10 cellular contexts compared by ENCODE assay signal in the genomic region with DNA sequence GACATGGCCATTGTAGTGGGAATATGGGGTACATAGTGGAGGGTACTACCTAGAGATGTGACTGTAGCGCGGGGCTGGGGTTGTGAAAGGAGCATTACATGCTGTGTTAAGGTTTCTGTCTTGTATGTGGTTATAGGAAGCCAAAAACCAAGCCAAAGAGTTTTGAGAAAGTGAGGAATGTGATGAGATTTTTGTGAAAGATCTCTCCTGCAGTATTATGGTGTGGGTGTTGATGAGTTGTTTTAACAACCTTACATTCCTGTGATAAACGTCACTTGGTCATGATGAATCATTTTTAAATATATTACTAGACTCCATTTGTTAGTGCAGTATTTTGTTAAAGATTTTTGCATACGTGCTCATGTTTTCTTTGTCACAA. TPM values are rescaled to one million over a fixed set of nuclear protein-coding genes. Genes with fewer than 3 reads are reported as not detected.
A peak's percentile ranks its signal among the peaks of the same experiment; 100 is the strongest.
DNase-seq lines count a peak whose midpoint lies in the region; ATAC-seq, FAIRE-seq and TF ChIP-seq lines count a peak whose summit lies in the region.
"Had no signal": no experiment of that assay in that cellular context is flagged by ENCODE, and none has a peak within 500 bp of the region (broad histone marks: within the 10 kb centered on the region; RNA-seq: fewer than 3 reads in every experiment).

No MANE protein-coding gene starts in this region.

- no peak overlapping the region for H3K4me3 ChIP-seq in fibroblast of pulmonary artery (replicated peaks; ENCODE audit: low read depth, low read length)
- H3K4me3 ChIP-seq: BLaER1 had no signal

- no peaks in the 10 kb centered on the region for H3K27me3 Mint-ChIP-seq in activated CD8-positive, alpha-beta T cell treated with anti-CD3 and anti-CD28 coated beads for 36 hours
- no peaks in the 10 kb centered on the region for H3K27me3 Mint-ChIP-seq in activated CD8-positive, alpha-beta T cell treated with anti-CD3 and anti-CD28 coated beads, Interleukin-2, amount 10 ng/mL, durations not matched to agents 7 days and 5 days (ENCODE audit: low read depth)

- peak overlapping the region; percentile 13 for H3K4me3 Mint-ChIP-seq in activated CD8-positive, alpha-beta T cell treated with anti-CD3 and anti-CD28 coated beads for 36 hours
- no peak overlapping the region for H3K4me3 Mint-ChIP-seq in activated CD8-positive, alpha-beta T cell treated with anti-CD3 and anti-CD28 coated beads, Interleukin-2, amount 10 ng/mL, durations not matched to agents 7 days and 5 days
- peak overlapping the region; percentile 20 for H3K4me3 Mint-ChIP-seq in stimulated activated effector memory CD8-positive, alpha-beta T cell treated with anti-CD3 and anti-CD28 coated beads, Interleukin-12 subunit alpha, Interleukin-12 subunit beta, amount 100 ng/mL, for 72 hours
- H3K4me3 Mint-ChIP-seq: WTC11 had no signal

- peak; percentile 44 for ATAC-seq in activated CD8-positive, alpha-beta T cell treated with anti-CD3 and anti-CD28 coated beads for 36 hours
- ATAC-seq in activated CD8-positive, alpha-beta T cell treated with anti-CD3 and anti-CD28 coated beads, Interleukin-2, amount 10 ng/mL, durations not matched to agents 7 days and 5 days, result no peak
- ATAC-seq in stimulated activated effector memory CD8-positive, alpha-beta T cell treated with anti-CD3 and anti-CD28 coated beads, Interleukin-12 subunit alpha, Interleukin-12 subunit beta, amount 100 ng/mL, for 72 hours, result peak; percentile 88
- ATAC-seq: WTC11 had no signal

- TF ChIP-seq POLR2A in GM12891 (IDR thresholded peaks at IDR 0.05; ENCODE audit: low read depth, low read length), result no peak

- intact Hi-C loops in activated CD8-positive, alpha-beta T cell treated with anti-CD3 and anti-CD28 coated beads for 36 hours (cut with micrococcal nuclease), result no loop called here

- no peak for TF ChIP-seq CTCF in activated CD8-positive, alpha-beta T cell treated with anti-CD3 and anti-CD28 coated beads for 36 hours (IDR thresholded peaks at IDR 0.05)
- TF ChIP-seq CTCF in fibroblast of pulmonary artery (IDR thresholded peaks at IDR 0.05; ENCODE audit: low read length, missing control alignments), result no peak

- POLR2A ChIA-PET in activated CD8-positive, alpha-beta T cell treated with anti-CD3 and anti-CD28 coated beads for 36 hours (lab: Charles Lee), result interaction anchor here (1.7 kb wide), 1 partner anchor 10 kb away, joined by 4 read pairs; no protein-coding TSS in a partner anchor
- POLR2A ChIA-PET in activated CD8-positive, alpha-beta T cell treated with anti-CD3 and anti-CD28 coated beads, Interleukin-2, amount 10 ng/mL, durations not matched to agents 7 days and 5 days (lab: Charles Lee), result no interaction called here

- peak overlapping the region; percentile 81 for H3K27ac Mint-ChIP-seq in activated CD8-positive, alpha-beta T cell treated with anti-CD3 and anti-CD28 coated beads for 36 hours
- no peak overlapping the region for H3K27ac Mint-ChIP-seq in activated CD8-positive, alpha-beta T cell treated with anti-CD3 and anti-CD28 coated beads, Interleukin-2, amount 10 ng/mL, durations not matched to agents 7 days and 5 days
- peak overlapping the region; percentile 46 for H3K27ac Mint-ChIP-seq in stimulated activated effector memory CD8-positive, alpha-beta T cell treated with anti-CD3 and anti-CD28 coated beads, Interleukin-12 subunit alpha, Interleukin-12 subunit beta, amount 100 ng/mL, for 72 hours

- peaks cover 12% of the 10 kb centered on the region for H3K9me3 Mint-ChIP-seq in activated CD8-positive, alpha-beta T cell treated with anti-CD3 and anti-CD28 coated beads for 36 hours
- peaks cover 8% of the 10 kb centered on the region for H3K9me3 Mint-ChIP-seq in activated CD8-positive, alpha-beta T cell treated with anti-CD3 and anti-CD28 coated beads, Interleukin-2, amount 10 ng/mL, durations not matched to agents 7 days and 5 days (ENCODE audit: insufficient read depth)
- H3K9me3 Mint-ChIP-seq in stimulated activated effector memory CD8-positive, alpha-beta T cell treated with anti-CD3 and anti-CD28 coated beads, Interleukin-12 subunit alpha, Interleukin-12 subunit beta, amount 100 ng/mL, for 72 hours, result peaks cover 5% of the 10 kb centered on the region
- H3K9me3 Mint-ChIP-seq: WTC11 had no signal

- H3K4me1 Mint-ChIP-seq in activated CD8-positive, alpha-beta T cell treated with anti-CD3 and anti-CD28 coated beads for 36 hours (ENCODE audit: low read depth), result peaks cover 60% of the 10 kb centered on the region
- peaks cover 34% of the 10 kb centered on the region for H3K4me1 Mint-ChIP-seq in activated CD8-positive, alpha-beta T cell treated with anti-CD3 and anti-CD28 coated beads, Interleukin-2, amount 10 ng/mL, durations not matched to agents 7 days and 5 days (ENCODE audit: low read depth)
- peaks cover 66% of the 10 kb centered on the region for H3K4me1 Mint-ChIP-seq in stimulated activated effector memory CD8-positive, alpha-beta T cell treated with anti-CD3 and anti-CD28 coated beads, Interleukin-12 subunit alpha, Interleukin-12 subunit beta, amount 100 ng/mL, for 72 hours

- CTCF ChIA-PET in activated CD8-positive, alpha-beta T cell treated with anti-CD3 and anti-CD28 coated beads for 36 hours (lab: Charles Lee), result interaction anchor here (1.7 kb wide), 1 partner anchor 9 kb away, joined by 6 read pairs; no protein-coding TSS in a partner anchor
- CTCF ChIA-PET in activated CD8-positive, alpha-beta T cell treated with anti-CD3 and anti-CD28 coated beads, Interleukin-2, amount 10 ng/mL, durations not matched to agents 7 days and 5 days (lab: Charles Lee), result no interaction called here

- no peak for FAIRE-seq in GM12891 (lab: Jason Lieb, UNC)

- DNase-seq in activated CD8-positive, alpha-beta T cell treated with anti-CD3 and anti-CD28 coated beads for 36 hours, result no peak
- DNase-seq in activated CD8-positive, alpha-beta T cell treated with anti-CD3 and anti-CD28 coated beads, Interleukin-2, amount 10 ng/mL, durations not matched to agents 7 days and 5 days, result no peak
- DNase-seq in SW 1271 (lab: John Stamatoyannopoulos, UW), result peak; percentile 49 to 69
- peak; percentile 60 for DNase-seq in fibroblast of pulmonary artery (ENCODE audit: low read depth)
- no peak for DNase-seq in stimulated activated effector memory CD8-positive, alpha-beta T cell treated with anti-CD3 and anti-CD28 coated beads, Interleukin-12 subunit alpha, Interleukin-12 subunit beta, amount 100 ng/mL, for 72 hours (ENCODE audit: low spot score in 2 of 2)
- no peak for DNase-seq in GM12891 (ENCODE audit: insufficient read length, low spot score)
- DNase-seq in amygdala (lab: John Stamatoyannopoulos, UW), result no peak
- DNase-seq in NOMO-1 (lab: John Stamatoyannopoulos, UW; ENCODE audit: unreplicated experiment in 2 of 2), result no peak

- H3K36me3 Mint-ChIP-seq in activated CD8-positive, alpha-beta T cell treated with anti-CD3 and anti-CD28 coated beads for 36 hours (ENCODE audit: low read depth), result peaks cover 28% of the 10 kb centered on the region
- peaks cover 25% of the 10 kb centered on the region for H3K36me3 Mint-ChIP-seq in activated CD8-positive, alpha-beta T cell treated with anti-CD3 and anti-CD28 coated beads, Interleukin-2, amount 10 ng/mL, durations not matched to agents 7 days and 5 days (ENCODE audit: low read depth)
- H3K36me3 Mint-ChIP-seq in stimulated activated effector memory CD8-positive, alpha-beta T cell treated with anti-CD3 and anti-CD28 coated beads, Interleukin-12 subunit alpha, Interleukin-12 subunit beta, amount 100 ng/mL, for 72 hours, result peaks cover 5% of the 10 kb centered on the region

TF ChIP-seq in GM12891, 5 proteins besides CTCF, POLR2A, EP300 and RAD21:
- no peak for TF ChIP-seq POLR2AphosphoS5 (IDR thresholded peaks at IDR 0.05; ENCODE audit: low read depth, low read length)
- no peak for TF ChIP-seq SPI1 (IDR thresholded peaks at IDR 0.05; ENCODE audit: low read depth, low read length)
- no peak for TF ChIP-seq POU2F2 (IDR thresholded peaks at IDR 0.05; ENCODE audit: low read depth, low read length)

RNA-seq across cellular contexts. Expression of gene ZFAND3, which starts 48.9 kb away (rescaled TPM):
- total RNA-seq in activated CD8-positive, alpha-beta T cell treated with anti-CD3 and anti-CD28 coated beads for 36 hours, result 10 to 100 TPM; 32.3 to 37.9 TPM
- 10 to 100 TPM; 27.5 to 29.2 TPM for total RNA-seq in activated CD8-positive, alpha-beta T cell treated with anti-CD3 and anti-CD28 coated beads, Interleukin-2, amount 10 ng/mL, durations not matched to agents 7 days and 5 days
- polyA plus RNA-seq in GM12891 (2012; ENCODE audit: low read depth, missing spikeins), result 41.4 TPM

Comparison
In these comparisons a context has a peak if more than half of its experiments do, and no peak if none do; other contexts are left out.
1. DNase-seq: peak in SW 1271 (2 of 2) and fibroblast of pulmonary artery (single experiment); none in activated CD8-positive, alpha-beta T cell treated with anti-CD3 and anti-CD28 coated beads for 36 hours (single experiment), activated CD8-positive, alpha-beta T cell treated with anti-CD3 and anti-CD28 coated beads, Interleukin-2, amount 10 ng/mL, durations not matched to agents 7 days and 5 days (single experiment), stimulated activated effector memory CD8-positive, alpha-beta T cell treated with anti-CD3 and anti-CD28 coated beads, Interleukin-12 subunit alpha, Interleukin-12 subunit beta, amount 100 ng/mL, for 72 hours (0 of 2), GM12891 (single experiment), amygdala (0 of 56) and NOMO-1 (0 of 2).